In genomic region chrX:78548012-78548411, GRCh38 we compare ENCODE assay signal across 18 cellular contexts.
A peak's percentile ranks its signal among the peaks of the same experiment; 100 is the strongest.
DNase-seq lines count a peak whose midpoint lies in the region.
"Had no signal": no experiment of that assay in that cellular context is flagged by ENCODE, and none has a peak within 500 bp of the region (broad histone marks: within the 10 kb centered on the region; RNA-seq: fewer than 3 reads in every experiment).

No MANE protein-coding gene starts in this region.

- DNase-seq in ELR (ENCODE audit: low read depth), result peak; percentile 22
- peak; percentile 69 for DNase-seq in LHCN-M2 (ENCODE audit: low read depth)
- DNase-seq in epithelial cell of prostate (ENCODE audit: low read depth, low spot score), result peak; percentile 26
- peak; percentile 69 for DNase-seq in renal cortical epithelial cell (ENCODE audit: low read depth)
- no peak for DNase-seq in DMS 273 (lab: John Stamatoyannopoulos, UW; ENCODE audit: unreplicated experiment)
- DNase-seq in NOMO-1 (lab: John Stamatoyannopoulos, UW; ENCODE audit: unreplicated experiment in 2 of 2), result no peak
- DNase-seq in stimulated activated CD4-positive, alpha-beta T cell treated with anti-CD3 and anti-CD28 coated beads, Interleukin-4, amount 100 ng/mL, for 24 hours, result no peak
- DNase-seq: activated B cell treated with CpG ODN at 0.5 μM for 24 hours; activated naive CD8-positive, alpha-beta T cell treated with anti-CD3 and anti-CD28 coated beads, Interleukin-2, amount 50 U/mL, for 24 hours; BE2C; esophagus squamous epithelium; GDM1; NCI-H1694 treated with DMSO at 0.1 percent for 48 hours; NCI-H774; PC-9; sigmoid colon; stimulated activated CD4-positive, alpha-beta T cell treated with anti-CD3 and anti-CD28 coated beads, Interleukin-1b, Interleukin-23, amount 100 ng/mL, for 48 hours; trophoblast cell had no signal

- peak overlapping the region; percentile 22 for H3K27ac ChIP-seq in epithelial cell of prostate
- H3K27ac ChIP-seq: esophagus squamous epithelium, PC-9, sigmoid colon had no signal

Comparison
In these comparisons a context has a peak if more than half of its experiments do, and no peak if none do; other contexts are left out.
1. DNase-seq: peak in ELR (single experiment), LHCN-M2 (single experiment), epithelial cell of prostate (single experiment) and renal cortical epithelial cell (single experiment); none in DMS 273 (single experiment), NOMO-1 (0 of 2) and stimulated activated CD4-positive, alpha-beta T cell treated with anti-CD3 and anti-CD28 coated beads, Interleukin-4, amount 100 ng/mL, for 24 hours (single experiment).